8 cellular contexts compared by ENCODE assay signal in the genomic region with DNA sequence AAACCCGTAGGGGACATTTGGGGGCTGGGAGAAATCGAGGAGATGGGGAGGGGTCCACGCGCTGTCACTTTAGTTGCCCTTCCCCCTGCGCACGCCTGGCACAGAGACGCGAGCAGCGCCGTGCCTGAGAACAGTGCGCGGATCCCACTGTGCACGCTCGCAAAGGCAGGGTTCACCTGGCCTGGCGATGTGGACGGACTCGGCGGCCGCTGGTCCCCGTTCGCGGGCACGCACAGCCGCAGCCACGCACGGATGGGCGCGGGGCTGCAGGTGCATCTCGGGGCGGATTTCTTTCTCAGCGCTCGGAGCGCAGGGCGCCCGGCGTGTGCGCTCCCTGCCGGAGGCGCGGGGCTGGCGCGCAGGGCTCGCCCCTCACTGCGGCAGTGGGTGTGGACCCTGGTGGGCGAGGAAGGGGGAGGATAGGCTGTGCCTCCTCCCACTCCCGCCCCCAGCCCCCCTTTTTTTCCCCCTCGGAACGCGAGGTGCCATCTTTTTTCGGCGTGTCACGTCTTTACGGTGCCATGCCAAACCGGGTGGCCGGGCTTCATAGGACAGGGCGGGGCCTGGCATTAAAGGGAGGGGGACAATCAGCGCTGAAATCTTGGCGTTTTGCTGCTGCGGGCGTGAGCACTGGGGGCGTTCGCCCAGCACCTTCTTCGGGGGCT. TPM values are rescaled to one million over a fixed set of nuclear protein-coding genes. Genes with fewer than 3 reads are reported as not detected.
DNase-seq lines count a peak whose midpoint lies in the region; ATAC-seq and TF ChIP-seq lines count a peak whose summit lies in the region.

No MANE protein-coding gene starts in this region.

- H3K9me3 ChIP-seq in DND-41 (ENCODE audit: insufficient read depth, low read length, severe bottlenecking) = no peaks in the 10 kb centered on the region

- TF ChIP-seq CTCF in DND-41 (IDR thresholded peaks at IDR 0.05; ENCODE audit: borderline replicate concordance, extremely low read depth, low read length, poor library complexity, severe bottlenecking) (no peak), progenitor cell of endocrine pancreas (IDR thresholded peaks at IDR 0.05; ENCODE audit: unreplicated experiment) (no peak)

- DNase-seq in DND-41 (no peak), NCI-H2081 treated with DMSO at 0.1 percent for 48 hours (lab: John Stamatoyannopoulos, UW) (peak; percentile 68), head of caudate nucleus (peak; percentile 32 to 84 (median 69)), progenitor cell of endocrine pancreas (ENCODE audit: low spot score, unreplicated experiment) (peak; percentile 16), AG08395 (ENCODE audit: low spot score) (no peak), cerebellar nuclear complex (lab: John Stamatoyannopoulos, UW) (no peak), iPS-NIHi7 (ENCODE audit: extremely low spot score) (no peak)
- peak; percentile 16 to 17 for DNase-seq in activated T-cell treated with anti-CD3 and anti-CD28 coated beads, Interleukin-2, amount 50 U/mL, for 72 hours

- intact Hi-C loops in head of caudate nucleus (cut with DNase I) = loop anchor here (2.0 kb wide), 1 partner anchor 53 kb away; no protein-coding TSS in a partner anchor

- no peaks in the 10 kb centered on the region for H3K36me3 ChIP-seq in DND-41 (ENCODE audit: insufficient read depth, low read length)

- no peak overlapping the region for H2AFZ ChIP-seq in DND-41 (ENCODE audit: low read depth, low read length)

- H3K4me3 ChIP-seq in DND-41 (ENCODE audit: low read depth in 1 of 2, low read length in 2 of 2) = peak overlapping the region in 1 of 2 experiments; percentile 61; a peak in 1 of 4 replicates

- H3K27me3 ChIP-seq in DND-41 (ENCODE audit: insufficient read depth, low read length, poor library complexity) = no peaks in the 10 kb centered on the region

- H3K4me1 ChIP-seq in DND-41 (ENCODE audit: insufficient read depth, low read length) = peaks cover 14% of the 10 kb centered on the region

- H3K9me3 Mint-ChIP-seq in activated T-cell treated with anti-CD3 and anti-CD28 coated beads, Interleukin-2, amount 50 U/mL, for 72 hours = no peaks in the 10 kb centered on the region
- no peaks in the 10 kb centered on the region for H3K9me3 Mint-ChIP-seq in progenitor cell of endocrine pancreas (ENCODE audit: low read depth)

- no peaks in the 10 kb centered on the region for H3K36me3 Mint-ChIP-seq in activated T-cell treated with anti-CD3 and anti-CD28 coated beads, Interleukin-2, amount 50 U/mL, for 72 hours (ENCODE audit: insufficient read depth in 2 of 2)
- no peaks in the 10 kb centered on the region for H3K36me3 Mint-ChIP-seq in progenitor cell of endocrine pancreas (ENCODE audit: insufficient read depth)

- peak overlapping the region; percentile 86 to 88 for H3K4me3 Mint-ChIP-seq in activated T-cell treated with anti-CD3 and anti-CD28 coated beads, Interleukin-2, amount 50 U/mL, for 72 hours
- H3K4me3 Mint-ChIP-seq in progenitor cell of endocrine pancreas (ENCODE audit: low read depth) = peak overlapping the region; percentile 77

- no peak for ATAC-seq in DND-41 (ENCODE audit: insufficient read depth, low read depth)
- peak in 1 of 2 donors; percentile 11 for ATAC-seq in activated T-cell treated with anti-CD3 and anti-CD28 coated beads, Interleukin-2, amount 50 U/mL, for 72 hours (replicated peaks in 1 of 2)

- H3K9ac ChIP-seq in DND-41 (ENCODE audit: low read depth, low read length) = 0 out of 2 replicates have a peak overlapping the region, but pooled peaks have one; percentile 59

- H3K4me2 ChIP-seq in DND-41 (ENCODE audit: insufficient read depth, low read length) = peak overlapping the region; percentile 83

- H3K27ac Mint-ChIP-seq in activated T-cell treated with anti-CD3 and anti-CD28 coated beads, Interleukin-2, amount 50 U/mL, for 72 hours = no peak overlapping the region
- no peak overlapping the region for H3K27ac Mint-ChIP-seq in progenitor cell of endocrine pancreas

- peaks cover 66% of the 10 kb centered on the region for H3K27me3 Mint-ChIP-seq in activated T-cell treated with anti-CD3 and anti-CD28 coated beads, Interleukin-2, amount 50 U/mL, for 72 hours (ENCODE audit: low read depth)
- H3K27me3 Mint-ChIP-seq in progenitor cell of endocrine pancreas = peaks cover 69% of the 10 kb centered on the region

- peaks cover 27% of the 10 kb centered on the region for H3K4me1 Mint-ChIP-seq in activated T-cell treated with anti-CD3 and anti-CD28 coated beads, Interleukin-2, amount 50 U/mL, for 72 hours (ENCODE audit: low read depth)
- peaks cover 3% of the 10 kb centered on the region for H3K4me1 Mint-ChIP-seq in progenitor cell of endocrine pancreas (ENCODE audit: low read depth)

- no peaks in the 10 kb centered on the region for H3K79me2 ChIP-seq in DND-41 (ENCODE audit: insufficient read depth, low read length)

- H3K27ac ChIP-seq in DND-41 (ENCODE audit: low read length) = no peak overlapping the region

- no peaks in the 10 kb centered on the region for H4K20me1 ChIP-seq in DND-41 (ENCODE audit: insufficient read depth, low read length)

RNA-seq across cellular contexts. Expression of a gene that starts 1.1 kb away (rescaled TPM):
- 1 to 10 TPM in 1 of 2 donors, under 1 TPM in 1; 0.86 to 2.1 TPM for total RNA-seq in activated T-cell treated with anti-CD3 and anti-CD28 coated beads, Interleukin-2, amount 50 U/mL, for 72 hours
- total RNA-seq in progenitor cell of endocrine pancreas = 2.5 and 3.6 TPM in 2 replicates

RNA-seq across cellular contexts. Expression of a gene that starts 50.8 kb away (rescaled TPM):
- not detected for total RNA-seq in activated T-cell treated with anti-CD3 and anti-CD28 coated beads, Interleukin-2, amount 50 U/mL, for 72 hours
- not detected in 2 replicates for total RNA-seq in progenitor cell of endocrine pancreas

Comparison
In these comparisons a context has a peak if more than half of its experiments do, and no peak if none do; other contexts are left out.
1. DNase-seq: peak in NCI-H2081 treated with DMSO at 0.1 percent for 48 hours (single experiment), activated T-cell treated with anti-CD3 and anti-CD28 coated beads, Interleukin-2, amount 50 U/mL, for 72 hours (2 of 2), head of caudate nucleus (42 of 42) and progenitor cell of endocrine pancreas (single experiment); none in DND-41 (single experiment), AG08395 (single experiment), cerebellar nuclear complex (0 of 2) and iPS-NIHi7 (single experiment).